10 cellular contexts compared by ENCODE assay signal in genomic region chr5:59037041-59037440, GRCh38.
DNase-seq lines count a peak whose midpoint lies in the region; ATAC-seq lines count a peak whose summit lies in the region.
"Had no signal": no experiment of that assay in that cellular context is flagged by ENCODE, and none has a peak within 500 bp of the region (broad histone marks: within the 10 kb centered on the region; RNA-seq: fewer than 3 reads in every experiment).

No MANE protein-coding gene starts in this region.

- no peaks in the 10 kb centered on the region for H3K27me3 Mint-ChIP-seq in activated naive CD4-positive, alpha-beta T cell treated with anti-CD3 and anti-CD28 coated beads, Interleukin-2, amount 10 ng/mL, durations not matched to agents 7 days and 5 days
- H3K27me3 Mint-ChIP-seq in activated T-helper 1 cell treated with anti-CD3 and anti-CD28 coated beads, Interleukin-12 subunit alpha, Interleukin-12 subunit beta, Interleukin-2, Interleukin-4 antibody, amounts not matched to agents 30 ng/mL and 10 ng/mL and 1 ng/mL, durations not matched to agents 14 hours and 24 hours and 36 hours (ENCODE audit: insufficient read depth): no peaks in the 10 kb centered on the region
- peaks cover 9% of the 10 kb centered on the region for H3K27me3 Mint-ChIP-seq in stimulated activated memory B cell treated with anti-CD40 and anti-IgM and Interleukin-4, amounts not matched to agents 10 μg/mL and 1 μg/mL and 100 μg/mL, for 72 hours

- no peaks in the 10 kb centered on the region for H3K9me3 ChIP-seq in mesenchymal stem cell (ENCODE audit: control insufficient read depth, low read length)
- H3K9me3 ChIP-seq in thymus (ENCODE audit: control insufficient read depth): no peaks in the 10 kb centered on the region

- no peak overlapping the region for H2AK5ac ChIP-seq in mesenchymal stem cell (ENCODE audit: low read length, severe bottlenecking)

- H3K27me3 ChIP-seq in mesenchymal stem cell (ENCODE audit: control insufficient read depth in 1 of 2, insufficient read depth in 1 of 2, low read length in 2 of 2): no peaks in the 10 kb centered on the region
- no peaks in the 10 kb centered on the region for H3K27me3 ChIP-seq in thymus (ENCODE audit: control insufficient read depth, insufficient read depth)

- no peak overlapping the region for H4K91ac ChIP-seq in mesenchymal stem cell (ENCODE audit: low read length)

- no peak overlapping the region for H3K27ac ChIP-seq in mesenchymal stem cell (ENCODE audit: low read length, poor library complexity, severe bottlenecking)
- peak overlapping the region; percentile 66 for H3K27ac ChIP-seq in thymus (ENCODE audit: low read depth)

- no peak overlapping the region for H4K8ac ChIP-seq in mesenchymal stem cell (ENCODE audit: low read length)

- H3K4me3 ChIP-seq in mesenchymal stem cell (ENCODE audit: insufficient read depth in 1 of 2, low read depth in 1 of 2, low read length in 2 of 2) (peak overlapping the region in 1 of 2 experiments; percentile 90), thymus (ENCODE audit: low read length) (peak overlapping the region; percentile 89)

- no peak overlapping the region for H2BK5ac ChIP-seq in mesenchymal stem cell (ENCODE audit: low read depth, low read length, poor library complexity, severe bottlenecking)

- H3K14ac ChIP-seq in mesenchymal stem cell (ENCODE audit: low read length in 2 of 2): no peak overlapping the region

- no peak overlapping the region for H3K4me2 ChIP-seq in mesenchymal stem cell (ENCODE audit: low read length, poor library complexity, severe bottlenecking)

- H3K36me3 ChIP-seq in mesenchymal stem cell (ENCODE audit: control insufficient read depth in 1 of 2, insufficient read depth in 2 of 2, low read depth in 1 of 2, low read length in 2 of 2) (no peaks in the 10 kb centered on the region), thymus (ENCODE audit: control insufficient read depth, insufficient read depth) (no peaks in the 10 kb centered on the region)

- 89% methylated on average over 2 of the region's 2 CpGs for WGBS in mesenchymal stem cell
- WGBS in thymus: 86% methylated on average over 2 of the region's 2 CpGs

- peaks cover 57% of the 10 kb centered on the region for H3K36me3 Mint-ChIP-seq in activated naive CD4-positive, alpha-beta T cell treated with anti-CD3 and anti-CD28 coated beads, Interleukin-2, amount 10 ng/mL, durations not matched to agents 7 days and 5 days
- peaks cover 31% of the 10 kb centered on the region for H3K36me3 Mint-ChIP-seq in activated T-helper 1 cell treated with anti-CD3 and anti-CD28 coated beads, Interleukin-12 subunit alpha, Interleukin-12 subunit beta, Interleukin-2, Interleukin-4 antibody, amounts not matched to agents 30 ng/mL and 10 ng/mL and 1 ng/mL, durations not matched to agents 14 hours and 24 hours and 36 hours (ENCODE audit: low read depth)
- H3K36me3 Mint-ChIP-seq in stimulated activated memory B cell treated with anti-CD40 and anti-IgM and Interleukin-4, amounts not matched to agents 10 μg/mL and 1 μg/mL and 100 μg/mL, for 72 hours: no peaks in the 10 kb centered on the region

- no peak overlapping the region for H2AFZ ChIP-seq in mesenchymal stem cell (ENCODE audit: low read depth, low read length)

- DNase-seq in activated naive CD4-positive, alpha-beta T cell treated with anti-CD3 and anti-CD28 coated beads, Interleukin-2, amount 10 ng/mL, durations not matched to agents 7 days and 5 days: no peak
- DNase-seq in activated naive CD4-positive, alpha-beta T cell treated with anti-CD3 and anti-CD28 coated beads, Interleukin-2, amount 50 U/mL, for 16 hours: no peak
- DNase-seq in activated T-helper 1 cell treated with anti-CD3 and anti-CD28 coated beads, Interleukin-12 subunit alpha, Interleukin-12 subunit beta, Interleukin-2, Interleukin-4 antibody, amounts not matched to agents 30 ng/mL and 10 ng/mL and 1 ng/mL, durations not matched to agents 14 hours and 24 hours and 36 hours (ENCODE audit: low spot score): no peak
- DNase-seq in mesenchymal stem cell: no peak
- no peak for DNase-seq in SKM-1 treated with dmso at 0.1 percent for 144 hours (lab: John Stamatoyannopoulos, UW; ENCODE audit: unreplicated experiment)
- DNase-seq in NCI-H345 treated with DMSO at 0.1 percent for 48 hours (lab: John Stamatoyannopoulos, UW; ENCODE audit: unreplicated experiment): no peak
- DNase-seq: C1 segment of cervical spinal cord, NCI-H1105 treated with DMSO at 0.1 percent for 48 hours had no signal

- no peak overlapping the region for H3K4ac ChIP-seq in mesenchymal stem cell (ENCODE audit: low read depth in 1 of 2, low read length in 2 of 2)

- peaks cover 7% of the 10 kb centered on the region for H3K79me1 ChIP-seq in mesenchymal stem cell (replicated peaks; ENCODE audit: low read length, poor library complexity, severe bottlenecking)

- no peak overlapping the region for H3K23ac ChIP-seq in mesenchymal stem cell (ENCODE audit: low read length in 2 of 2)

- CTCF ChIA-PET in activated naive CD4-positive, alpha-beta T cell treated with anti-CD3 and anti-CD28 coated beads, Interleukin-2, amount 10 ng/mL, durations not matched to agents 7 days and 5 days (lab: Charles Lee): interaction anchor here (0.8 to 7.2 kb wide), 7 partner anchors 49 to 151 kb away, joined by 3 to 136 read pairs (median 8); no protein-coding TSS in a partner anchor

- no peak overlapping the region for H2BK12ac ChIP-seq in mesenchymal stem cell (ENCODE audit: low read length in 2 of 2)

- peak overlapping the region; percentile 84 for H3K9ac ChIP-seq in mesenchymal stem cell (ENCODE audit: low read length)

- peak overlapping the region; percentile 89 for H3K4me3 Mint-ChIP-seq in activated naive CD4-positive, alpha-beta T cell treated with anti-CD3 and anti-CD28 coated beads, Interleukin-2, amount 10 ng/mL, durations not matched to agents 7 days and 5 days
- peak overlapping the region; percentile 89 for H3K4me3 Mint-ChIP-seq in activated T-helper 1 cell treated with anti-CD3 and anti-CD28 coated beads, Interleukin-12 subunit alpha, Interleukin-12 subunit beta, Interleukin-2, Interleukin-4 antibody, amounts not matched to agents 30 ng/mL and 10 ng/mL and 1 ng/mL, durations not matched to agents 14 hours and 24 hours and 36 hours
- H3K4me3 Mint-ChIP-seq in stimulated activated memory B cell treated with anti-CD40 and anti-IgM and Interleukin-4, amounts not matched to agents 10 μg/mL and 1 μg/mL and 100 μg/mL, for 72 hours: no peak overlapping the region

- H3K4me1 ChIP-seq in mesenchymal stem cell (ENCODE audit: control insufficient read depth, insufficient read depth, low read depth, low read length) (peaks cover 9% of the 10 kb centered on the region), thymus (ENCODE audit: control insufficient read depth, insufficient read depth, low read length) (peaks cover 2% of the 10 kb centered on the region)

- H3K9me3 Mint-ChIP-seq in activated naive CD4-positive, alpha-beta T cell treated with anti-CD3 and anti-CD28 coated beads, Interleukin-2, amount 10 ng/mL, durations not matched to agents 7 days and 5 days: no peaks in the 10 kb centered on the region
- H3K9me3 Mint-ChIP-seq in activated T-helper 1 cell treated with anti-CD3 and anti-CD28 coated beads, Interleukin-12 subunit alpha, Interleukin-12 subunit beta, Interleukin-2, Interleukin-4 antibody, amounts not matched to agents 30 ng/mL and 10 ng/mL and 1 ng/mL, durations not matched to agents 14 hours and 24 hours and 36 hours: no peaks in the 10 kb centered on the region
- H3K9me3 Mint-ChIP-seq in stimulated activated memory B cell treated with anti-CD40 and anti-IgM and Interleukin-4, amounts not matched to agents 10 μg/mL and 1 μg/mL and 100 μg/mL, for 72 hours: no peaks in the 10 kb centered on the region

- no peak overlapping the region for H2BK15ac ChIP-seq in mesenchymal stem cell (ENCODE audit: low read depth, poor library complexity, severe bottlenecking)

- ATAC-seq in stimulated activated memory B cell treated with anti-CD40 and anti-IgM and Interleukin-4, amounts not matched to agents 10 μg/mL and 1 μg/mL and 100 μg/mL, for 72 hours: no peak

- H3K18ac ChIP-seq in mesenchymal stem cell (ENCODE audit: low read depth in 1 of 2, low read length in 2 of 2): no peak overlapping the region

- H3K4me1 Mint-ChIP-seq in activated naive CD4-positive, alpha-beta T cell treated with anti-CD3 and anti-CD28 coated beads, Interleukin-2, amount 10 ng/mL, durations not matched to agents 7 days and 5 days: peaks cover 55% of the 10 kb centered on the region
- H3K4me1 Mint-ChIP-seq in activated T-helper 1 cell treated with anti-CD3 and anti-CD28 coated beads, Interleukin-12 subunit alpha, Interleukin-12 subunit beta, Interleukin-2, Interleukin-4 antibody, amounts not matched to agents 30 ng/mL and 10 ng/mL and 1 ng/mL, durations not matched to agents 14 hours and 24 hours and 36 hours (ENCODE audit: low read depth): peaks cover 62% of the 10 kb centered on the region
- H3K4me1 Mint-ChIP-seq in stimulated activated memory B cell treated with anti-CD40 and anti-IgM and Interleukin-4, amounts not matched to agents 10 μg/mL and 1 μg/mL and 100 μg/mL, for 72 hours: peaks cover 21% of the 10 kb centered on the region

- H2BK120ac ChIP-seq in mesenchymal stem cell (ENCODE audit: low read depth, low read length): no peak overlapping the region

- intact Hi-C loops in activated T-helper 1 cell treated with anti-CD3 and anti-CD28 coated beads, Interleukin-12 subunit alpha, Interleukin-12 subunit beta, Interleukin-2, Interleukin-4 antibody, amounts not matched to agents 30 ng/mL and 10 ng/mL and 1 ng/mL, durations not matched to agents 14 hours and 24 hours and 36 hours (cut with micrococcal nuclease): loop anchor here (10.0 kb wide), 2 partner anchors 348 to 558 kb away; no protein-coding TSS in a partner anchor

- H3K27ac Mint-ChIP-seq in activated naive CD4-positive, alpha-beta T cell treated with anti-CD3 and anti-CD28 coated beads, Interleukin-2, amount 10 ng/mL, durations not matched to agents 7 days and 5 days: peak overlapping the region; percentile 99
- peak overlapping the region; percentile 99 for H3K27ac Mint-ChIP-seq in activated T-helper 1 cell treated with anti-CD3 and anti-CD28 coated beads, Interleukin-12 subunit alpha, Interleukin-12 subunit beta, Interleukin-2, Interleukin-4 antibody, amounts not matched to agents 30 ng/mL and 10 ng/mL and 1 ng/mL, durations not matched to agents 14 hours and 24 hours and 36 hours
- no peak overlapping the region for H3K27ac Mint-ChIP-seq in stimulated activated memory B cell treated with anti-CD40 and anti-IgM and Interleukin-4, amounts not matched to agents 10 μg/mL and 1 μg/mL and 100 μg/mL, for 72 hours
